In the genomic region with DNA sequence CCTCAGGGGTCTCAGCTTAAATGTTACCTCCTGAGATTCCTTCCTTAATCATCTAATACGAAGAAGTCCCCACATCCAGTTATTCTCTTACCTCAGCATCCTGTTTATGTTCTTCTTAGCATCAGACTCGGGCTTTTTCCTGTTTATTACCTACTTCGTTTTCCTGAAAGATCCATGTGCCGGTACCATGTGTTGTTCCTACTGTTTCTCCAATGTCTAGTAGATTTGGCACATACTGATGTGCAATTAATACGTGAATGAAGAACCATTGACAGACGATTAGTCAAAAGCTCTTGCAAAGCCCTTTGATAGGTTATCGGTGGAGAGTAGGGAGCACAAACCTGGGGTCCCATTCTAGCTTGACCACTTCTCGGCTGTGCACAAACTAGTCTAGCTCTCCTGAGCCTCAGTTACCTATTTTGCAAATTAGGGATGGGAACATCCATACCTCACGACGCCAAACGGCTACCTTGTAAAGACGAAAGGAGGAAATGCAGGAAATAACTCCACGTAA, we compare ENCODE assay signal across 1 cellular context.
TF ChIP-seq lines count a peak whose summit lies in the region.

No MANE protein-coding gene starts in this region.

TF ChIP-seq in GM23338, 12 proteins besides CTCF, POLR2A, EP300 and RAD21 (continued from another document):
- TF ChIP-seq JUNB (IDR thresholded peaks at IDR 0.05; ENCODE audit: unreplicated experiment) (no peak), ZNF114 (CRISPR knock-in tag; IDR thresholded peaks at IDR 0.05) (no peak), EZH2 (IDR thresholded peaks at IDR 0.05; ENCODE audit: low read depth, unreplicated experiment) (no peak)
- TF ChIP-seq, protein P1, sequence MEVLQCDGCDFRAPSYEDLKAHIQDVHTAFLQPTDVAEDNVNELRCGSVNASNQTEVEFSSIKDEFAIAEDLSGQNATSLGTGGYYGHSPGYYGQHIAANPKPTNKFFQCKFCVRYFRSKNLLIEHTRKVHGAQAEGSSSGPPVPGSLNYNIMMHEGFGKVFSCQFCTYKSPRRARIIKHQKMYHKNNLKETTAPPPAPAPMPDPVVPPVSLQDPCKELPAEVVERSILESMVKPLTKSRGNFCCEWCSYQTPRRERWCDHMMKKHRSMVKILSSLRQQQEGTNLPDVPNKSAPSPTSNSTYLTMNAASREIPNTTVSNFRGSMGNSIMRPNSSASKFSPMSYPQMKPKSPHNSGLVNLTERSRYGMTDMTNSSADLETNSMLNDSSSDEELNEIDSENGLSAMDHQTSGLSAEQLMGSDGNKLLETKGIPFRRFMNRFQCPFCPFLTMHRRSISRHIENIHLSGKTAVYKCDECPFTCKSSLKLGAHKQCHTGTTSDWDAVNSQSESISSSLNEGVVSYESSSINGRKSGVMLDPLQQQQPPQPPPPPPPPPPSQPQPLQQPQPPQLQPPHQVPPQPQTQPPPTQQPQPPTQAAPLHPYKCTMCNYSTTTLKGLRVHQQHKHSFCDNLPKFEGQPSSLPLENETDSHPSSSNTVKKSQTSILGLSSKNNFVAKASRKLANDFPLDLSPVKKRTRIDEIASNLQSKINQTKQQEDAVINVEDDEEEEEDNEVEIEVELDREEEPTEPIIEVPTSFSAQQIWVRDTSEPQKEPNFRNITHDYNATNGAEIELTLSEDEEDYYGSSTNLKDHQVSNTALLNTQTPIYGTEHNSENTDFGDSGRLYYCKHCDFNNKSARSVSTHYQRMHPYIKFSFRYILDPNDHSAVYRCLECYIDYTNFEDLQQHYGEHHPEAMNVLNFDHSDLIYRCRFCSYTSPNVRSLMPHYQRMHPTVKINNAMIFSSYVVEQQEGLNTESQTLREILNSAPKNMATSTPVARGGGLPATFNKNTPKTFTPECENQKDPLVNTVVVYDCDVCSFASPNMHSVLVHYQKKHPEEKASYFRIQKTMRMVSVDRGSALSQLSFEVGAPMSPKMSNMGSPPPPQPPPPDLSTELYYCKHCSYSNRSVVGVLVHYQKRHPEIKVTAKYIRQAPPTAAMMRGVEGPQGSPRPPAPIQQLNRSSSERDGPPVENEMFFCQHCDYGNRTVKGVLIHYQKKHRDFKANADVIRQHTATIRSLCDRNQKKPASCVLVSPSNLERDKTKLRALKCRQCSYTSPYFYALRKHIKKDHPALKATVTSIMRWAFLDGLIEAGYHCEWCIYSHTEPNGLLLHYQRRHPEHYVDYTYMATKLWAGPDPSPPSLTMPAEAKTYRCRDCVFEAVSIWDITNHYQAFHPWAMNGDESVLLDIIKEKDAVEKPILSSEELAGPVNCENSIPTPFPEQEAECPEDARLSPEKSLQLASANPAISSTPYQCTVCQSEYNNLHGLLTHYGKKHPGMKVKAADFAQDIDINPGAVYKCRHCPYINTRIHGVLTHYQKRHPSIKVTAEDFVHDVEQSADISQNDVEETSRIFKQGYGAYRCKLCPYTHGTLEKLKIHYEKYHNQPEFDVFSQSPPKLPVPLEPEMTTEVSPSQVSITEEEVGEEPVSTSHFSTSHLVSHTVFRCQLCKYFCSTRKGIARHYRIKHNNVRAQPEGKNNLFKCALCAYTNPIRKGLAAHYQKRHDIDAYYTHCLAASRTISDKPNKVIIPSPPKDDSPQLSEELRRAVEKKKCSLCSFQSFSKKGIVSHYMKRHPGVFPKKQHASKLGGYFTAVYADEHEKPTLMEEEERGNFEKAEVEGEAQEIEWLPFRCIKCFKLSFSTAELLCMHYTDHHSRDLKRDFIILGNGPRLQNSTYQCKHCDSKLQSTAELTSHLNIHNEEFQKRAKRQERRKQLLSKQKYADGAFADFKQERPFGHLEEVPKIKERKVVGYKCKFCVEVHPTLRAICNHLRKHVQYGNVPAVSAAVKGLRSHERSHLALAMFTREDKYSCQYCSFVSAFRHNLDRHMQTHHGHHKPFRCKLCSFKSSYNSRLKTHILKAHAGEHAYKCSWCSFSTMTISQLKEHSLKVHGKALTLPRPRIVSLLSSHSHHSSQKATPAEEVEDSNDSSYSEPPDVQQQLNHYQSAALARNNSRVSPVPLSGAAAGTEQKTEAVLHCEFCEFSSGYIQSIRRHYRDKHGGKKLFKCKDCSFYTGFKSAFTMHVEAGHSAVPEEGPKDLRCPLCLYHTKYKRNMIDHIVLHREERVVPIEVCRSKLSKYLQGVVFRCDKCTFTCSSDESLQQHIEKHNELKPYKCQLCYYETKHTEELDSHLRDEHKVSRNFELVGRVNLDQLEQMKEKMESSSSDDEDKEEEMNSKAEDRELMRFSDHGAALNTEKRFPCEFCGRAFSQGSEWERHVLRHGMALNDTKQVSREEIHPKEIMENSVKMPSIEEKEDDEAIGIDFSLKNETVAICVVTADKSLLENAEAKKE (CRISPR knock-in tag; IDR thresholded peaks at IDR 0.05) = no peak
